In the genomic region with DNA sequence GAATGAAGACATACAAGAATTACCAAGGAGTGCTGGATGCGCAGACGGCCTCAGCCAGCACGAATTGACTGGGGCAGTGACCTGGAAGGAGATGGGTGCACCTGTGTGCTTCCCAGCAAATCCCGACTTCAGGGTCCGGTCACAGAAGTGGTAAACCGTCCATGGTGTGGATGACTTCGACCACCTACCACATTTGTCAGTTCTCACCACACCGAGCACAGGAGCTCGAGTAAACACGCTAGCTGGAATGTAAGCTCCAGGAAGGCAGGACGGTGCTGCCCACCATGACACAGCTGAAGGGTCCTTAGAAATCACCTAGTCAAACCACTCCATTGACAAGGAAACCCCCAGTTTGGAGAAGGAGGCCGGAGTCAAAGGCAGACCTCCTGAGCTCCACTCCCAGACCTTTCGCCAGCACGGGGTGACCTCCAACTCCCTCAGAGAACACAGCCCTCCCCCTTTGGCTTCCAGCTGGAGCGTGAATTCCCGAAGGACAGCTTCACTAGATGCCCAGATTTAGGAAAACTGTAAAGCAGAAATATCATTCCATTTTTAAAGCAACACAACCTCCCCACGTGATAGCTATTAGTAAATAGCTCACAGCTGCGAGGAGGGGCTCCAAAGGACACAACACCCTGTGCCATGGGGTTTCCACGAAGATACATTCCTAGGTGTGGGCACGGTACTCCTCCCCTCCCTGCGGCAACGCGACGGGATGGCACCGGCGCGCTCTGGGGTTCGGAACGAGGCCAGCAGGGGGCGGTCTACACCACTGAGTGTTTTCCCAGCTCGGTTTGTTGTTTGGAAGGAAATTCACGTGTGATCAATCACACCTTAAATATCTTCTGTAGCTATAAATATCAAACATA, we compare ENCODE assay signal across 9 cellular contexts. TPM values are rescaled to one million over a fixed set of nuclear protein-coding genes. Genes with fewer than 3 reads are reported as not detected.
DNase-seq lines count a peak whose midpoint lies in the region; ATAC-seq and TF ChIP-seq lines count a peak whose summit lies in the region.
"Had no signal": no experiment of that assay in that cellular context is flagged by ENCODE, and none has a peak within 500 bp of the region (broad histone marks: within the 10 kb centered on the region; RNA-seq: fewer than 3 reads in every experiment).

No MANE protein-coding gene starts in this region.

- DNase-seq in ELR (ENCODE audit: low read depth) (peak; percentile 45), Kasumi-1 (lab: John Stamatoyannopoulos, UW) (peak; percentile 29 to 61), endothelial cell (ENCODE audit: low spot score) (peak; percentile 84), mesenteric fat pad (ENCODE audit: low spot score) (peak; percentile 87)
- peak; percentile 76 for DNase-seq in activated CD4-positive, alpha-beta T cell treated with anti-CD3 and anti-CD28 coated beads for 48 hours
- DNase-seq in stimulated activated effector memory CD8-positive, alpha-beta T cell treated with anti-CD3 and anti-CD28 coated beads, Interleukin-12 subunit alpha, Interleukin-12 subunit beta, amount 100 ng/mL, for 72 hours (ENCODE audit: low spot score in 2 of 2) = peak; percentile 25 to 68

- peaks cover 9% of the 10 kb centered on the region for H3K27me3 Mint-ChIP-seq in endothelial cell (ENCODE audit: unreplicated experiment)

- no peaks in the 10 kb centered on the region for H3K9me3 Mint-ChIP-seq in endothelial cell (ENCODE audit: unreplicated experiment)
- no peaks in the 10 kb centered on the region for H3K9me3 Mint-ChIP-seq in stimulated activated effector memory CD8-positive, alpha-beta T cell treated with anti-CD3 and anti-CD28 coated beads, Interleukin-12 subunit alpha, Interleukin-12 subunit beta, amount 100 ng/mL, for 72 hours

- TF ChIP-seq CTCF in endothelial cell (IDR thresholded peaks at IDR 0.05; ENCODE audit: unreplicated experiment) = peak; percentile 90

- H3K4me3 Mint-ChIP-seq in endothelial cell (ENCODE audit: unreplicated experiment) = peak overlapping the region; percentile 74
- H3K4me3 Mint-ChIP-seq in stimulated activated effector memory CD8-positive, alpha-beta T cell treated with anti-CD3 and anti-CD28 coated beads, Interleukin-12 subunit alpha, Interleukin-12 subunit beta, amount 100 ng/mL, for 72 hours = no peak overlapping the region

- ATAC-seq in stimulated activated effector memory CD8-positive, alpha-beta T cell treated with anti-CD3 and anti-CD28 coated beads, Interleukin-12 subunit alpha, Interleukin-12 subunit beta, amount 100 ng/mL, for 72 hours = peak; percentile 44
- ATAC-seq in HG03025 (IDR thresholded peaks at IDR 0.05; ENCODE audit: low FRiP score, unreplicated experiment) (no peak), HG03520 (IDR thresholded peaks at IDR 0.05; ENCODE audit: unreplicated experiment) (no peak)

- H3K36me3 Mint-ChIP-seq in endothelial cell (ENCODE audit: low read depth, unreplicated experiment) = no peaks in the 10 kb centered on the region
- H3K36me3 Mint-ChIP-seq in stimulated activated effector memory CD8-positive, alpha-beta T cell treated with anti-CD3 and anti-CD28 coated beads, Interleukin-12 subunit alpha, Interleukin-12 subunit beta, amount 100 ng/mL, for 72 hours = no peaks in the 10 kb centered on the region

- H3K4me1 Mint-ChIP-seq in endothelial cell (ENCODE audit: unreplicated experiment) = peaks cover 12% of the 10 kb centered on the region
- peaks cover 13% of the 10 kb centered on the region for H3K4me1 Mint-ChIP-seq in stimulated activated effector memory CD8-positive, alpha-beta T cell treated with anti-CD3 and anti-CD28 coated beads, Interleukin-12 subunit alpha, Interleukin-12 subunit beta, amount 100 ng/mL, for 72 hours

- H3K27ac Mint-ChIP-seq in endothelial cell (ENCODE audit: unreplicated experiment) = peak overlapping the region; percentile 65
- no peak overlapping the region for H3K27ac Mint-ChIP-seq in stimulated activated effector memory CD8-positive, alpha-beta T cell treated with anti-CD3 and anti-CD28 coated beads, Interleukin-12 subunit alpha, Interleukin-12 subunit beta, amount 100 ng/mL, for 72 hours

RNA-seq across cellular contexts. Expression of gene GNAL, which starts 34.1 kb away (rescaled TPM):
- total RNA-seq in endothelial cell (ENCODE audit: unreplicated experiment) (9.7 TPM), mesenteric fat pad (7.4 TPM)

RNA-seq across cellular contexts. Expression of gene SLC35G4, which starts 45.6 kb away (rescaled TPM):
- not detected for total RNA-seq in endothelial cell (ENCODE audit: unreplicated experiment)
- total RNA-seq in mesenteric fat pad = not detected
- total RNA-seq: SJSA1 had no signal
